Comparison of ENCODE assay signal across 17 cellular contexts in the genomic region with DNA sequence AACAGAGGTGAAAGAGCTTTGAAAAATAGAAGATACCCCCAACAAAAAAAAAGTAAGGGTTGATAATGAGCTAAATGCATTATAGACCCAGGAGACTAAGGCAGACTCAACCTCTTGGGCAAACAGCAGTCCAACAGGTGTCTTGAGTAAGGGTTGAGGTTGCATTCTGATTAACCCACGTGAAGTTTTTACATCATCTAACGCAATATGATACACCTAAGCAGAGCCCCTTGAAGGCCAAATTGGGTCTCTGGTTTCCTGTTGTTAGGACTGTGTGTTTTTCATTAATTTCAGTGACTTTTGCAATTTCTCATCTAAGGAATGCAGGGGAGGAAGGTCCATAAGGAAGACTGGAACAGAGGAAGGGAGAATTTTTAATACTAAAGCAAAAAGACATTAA.
A peak's percentile ranks its signal among the peaks of the same experiment; 100 is the strongest.
DNase-seq lines count a peak whose midpoint lies in the region; FAIRE-seq and TF ChIP-seq lines count a peak whose summit lies in the region.
"Had no signal": no experiment of that assay in that cellular context is flagged by ENCODE, and none has a peak within 500 bp of the region (broad histone marks: within the 10 kb centered on the region; RNA-seq: fewer than 3 reads in every experiment).

No MANE protein-coding gene starts in this region.

- H3K4me1 ChIP-seq in astrocyte (ENCODE audit: insufficient read depth, low read length) (no peaks in the 10 kb centered on the region), neural progenitor cell (no peaks in the 10 kb centered on the region)
- H3K4me1 ChIP-seq: A549, BE2C had no signal

- FAIRE-seq in astrocyte (lab: Jason Lieb, UNC), result no peak
- FAIRE-seq: A549, D721Med, GM19239 had no signal

- H3F3A ChIP-seq in neural progenitor cell (ENCODE audit: low read depth), result no peaks in the 10 kb centered on the region

- no peaks in the 10 kb centered on the region for H3K27me3 ChIP-seq in astrocyte (ENCODE audit: insufficient read depth, low read length)
- no peaks in the 10 kb centered on the region for H3K27me3 ChIP-seq in neural progenitor cell
- H3K27me3 ChIP-seq: BE2C had no signal

- H3K27ac Mint-ChIP-seq in astrocyte (ENCODE audit: unreplicated experiment), result no peak overlapping the region
- peak overlapping the region; percentile 9 for H3K27ac Mint-ChIP-seq in mesothelial cell of epicardium
- H3K27ac Mint-ChIP-seq in neural progenitor cell, result no peak overlapping the region
- H3K27ac Mint-ChIP-seq in CD14-positive monocyte, result no peak overlapping the region
- H3K27ac Mint-ChIP-seq: CD8-positive, alpha-beta T cell; H9 had no signal

- H3K4me3 Mint-ChIP-seq in astrocyte (ENCODE audit: unreplicated experiment) (no peak overlapping the region), mesothelial cell of epicardium (no peak overlapping the region), neural progenitor cell (no peak overlapping the region), CD14-positive monocyte (no peak overlapping the region)
- H3K4me3 Mint-ChIP-seq: CD8-positive, alpha-beta T cell; H9 had no signal

- TF ChIP-seq CTCF in astrocyte (IDR thresholded peaks at IDR 0.05; ENCODE audit: insufficient read depth, low read depth, low read length) (no peak), mesothelial cell of epicardium (IDR thresholded peaks at IDR 0.05; ENCODE audit: unreplicated experiment) (no peak), neural progenitor cell (IDR thresholded peaks at IDR 0.05) (no peak), CD14-positive monocyte (IDR thresholded peaks at IDR 0.05) (no peak)

- no peaks in the 10 kb centered on the region for H3K27me3 Mint-ChIP-seq in astrocyte (ENCODE audit: low read depth, unreplicated experiment)
- H3K27me3 Mint-ChIP-seq in mesothelial cell of epicardium (ENCODE audit: low read depth), result peaks cover 14% of the 10 kb centered on the region
- H3K27me3 Mint-ChIP-seq in neural progenitor cell (ENCODE audit: insufficient read depth, low read depth), result no peaks in the 10 kb centered on the region
- no peaks in the 10 kb centered on the region for H3K27me3 Mint-ChIP-seq in CD14-positive monocyte (ENCODE audit: low read depth in 3 of 3)

- no peaks in the 10 kb centered on the region for H3K36me3 ChIP-seq in astrocyte (ENCODE audit: insufficient read depth, low read length)
- H3K36me3 ChIP-seq in neural progenitor cell, result no peaks in the 10 kb centered on the region
- H3K36me3 ChIP-seq: BE2C had no signal

- H2AFZ ChIP-seq in astrocyte (ENCODE audit: low read depth, low read length) (no peak overlapping the region), neural progenitor cell (replicated peaks) (no peak overlapping the region)

- DNase-seq in NCI-H2171 treated with DMSO at 0.1 percent for 48 hours (lab: John Stamatoyannopoulos, UW) (peak; percentile 12), NCI-H2171 (lab: John Stamatoyannopoulos, UW) (no peak), astrocyte (ENCODE audit: low read depth) (peak; percentile 8), mesothelial cell of epicardium (ENCODE audit: low spot score in 2 of 2, unreplicated experiment in 2 of 2) (no peak), neural progenitor cell (ENCODE audit: low spot score) (no peak), CD14-positive monocyte (ENCODE audit: low spot score) (no peak)
- DNase-seq: BE2C; CD8-positive, alpha-beta T cell; COR-L47; DMS153; GF-D8; GOT3; H9 had no signal

- H3K9me3 Mint-ChIP-seq in astrocyte (ENCODE audit: unreplicated experiment) (no peaks in the 10 kb centered on the region), mesothelial cell of epicardium (peaks cover 2% of the 10 kb centered on the region), neural progenitor cell (no peaks in the 10 kb centered on the region), CD14-positive monocyte (peaks cover 2 to 5% (median 3%) of the 10 kb centered on the region in 7 donors)
- H3K9me3 Mint-ChIP-seq: H9 had no signal

- no peaks in the 10 kb centered on the region for H4K20me1 ChIP-seq in astrocyte (ENCODE audit: insufficient read depth, low read length)
- no peaks in the 10 kb centered on the region for H4K20me1 ChIP-seq in neural progenitor cell (ENCODE audit: low read depth)

- no peaks in the 10 kb centered on the region for H3K9me3 ChIP-seq in astrocyte (ENCODE audit: insufficient read depth, low read depth, low read length)
- H3K9me3 ChIP-seq in neural progenitor cell (ENCODE audit: low read depth), result no peaks in the 10 kb centered on the region
- H3K9me3 ChIP-seq: A549, BE2C had no signal

- H3K79me2 ChIP-seq in astrocyte (ENCODE audit: insufficient read depth, low read length) (no peaks in the 10 kb centered on the region), neural progenitor cell (ENCODE audit: low read depth) (no peaks in the 10 kb centered on the region)

- H3K9ac ChIP-seq in astrocyte (ENCODE audit: low read length) (no peak overlapping the region), neural progenitor cell (no peak overlapping the region)

- H3K4me1 Mint-ChIP-seq in astrocyte (ENCODE audit: low read depth, unreplicated experiment) (peaks cover 4% of the 10 kb centered on the region), mesothelial cell of epicardium (peaks cover 28% of the 10 kb centered on the region), neural progenitor cell (no peaks in the 10 kb centered on the region), CD14-positive monocyte (no peaks in the 10 kb centered on the region)
- H3K4me1 Mint-ChIP-seq: H9 had no signal

- H3K4me3 ChIP-seq in astrocyte (ENCODE audit: insufficient read depth, low read depth, low read length), result no peak overlapping the region
- H3K4me3 ChIP-seq in neural progenitor cell, result no peak overlapping the region
- H3K4me3 ChIP-seq: A549 had no signal

- H3K27ac ChIP-seq in astrocyte (ENCODE audit: low read depth, low read length), result no peak overlapping the region
- H3K27ac ChIP-seq in neural progenitor cell, result no peak overlapping the region
- H3K27ac ChIP-seq: A549, C4-2B had no signal

- no peaks in the 10 kb centered on the region for H3K36me3 Mint-ChIP-seq in astrocyte (ENCODE audit: low read depth, unreplicated experiment)
- peaks cover under 1% of the 10 kb centered on the region for H3K36me3 Mint-ChIP-seq in mesothelial cell of epicardium
- no peaks in the 10 kb centered on the region for H3K36me3 Mint-ChIP-seq in neural progenitor cell
- H3K36me3 Mint-ChIP-seq in CD14-positive monocyte, result no peaks in the 10 kb centered on the region
- H3K36me3 Mint-ChIP-seq: CD8-positive, alpha-beta T cell had no signal

- intact Hi-C loops in CD14-positive monocyte (cut with micrococcal nuclease), result no loop called here

- no peak overlapping the region for H3K4me2 ChIP-seq in astrocyte (ENCODE audit: low read length)
- no peak overlapping the region for H3K4me2 ChIP-seq in neural progenitor cell
- H3K4me2 ChIP-seq: A549 had no signal

Comparison
In these comparisons a context has a peak if more than half of its experiments do, and no peak if none do; other contexts are left out.
1. DNase-seq: peak in NCI-H2171 treated with DMSO at 0.1 percent for 48 hours (single experiment) and astrocyte (single experiment); none in NCI-H2171 (single experiment), mesothelial cell of epicardium (0 of 2), neural progenitor cell (single experiment) and CD14-positive monocyte (single experiment).